ENCODE assay signal across 16 cellular contexts in genomic region chr1:36796101-36796590, GRCh38.
A peak's percentile ranks its signal among the peaks of the same experiment; 100 is the strongest.
DNase-seq lines count a peak whose midpoint lies in the region; ATAC-seq and TF ChIP-seq lines count a peak whose summit lies in the region.
"Had no signal": no experiment of that assay in that cellular context is flagged by ENCODE, and none has a peak within 500 bp of the region (broad histone marks: within the 10 kb centered on the region; RNA-seq: fewer than 3 reads in every experiment).

No MANE protein-coding gene starts in this region.

- H3K4me3 Mint-ChIP-seq in endothelial cell (ENCODE audit: unreplicated experiment), result no peak overlapping the region
- H3K4me3 Mint-ChIP-seq: T-cell had no signal

- peaks cover 1% of the 10 kb centered on the region for H3K27me3 Mint-ChIP-seq in endothelial cell (ENCODE audit: unreplicated experiment)

- TF ChIP-seq POLR2A in erythroblast (IDR thresholded peaks at IDR 0.05; ENCODE audit: low read length), result no peak

- no peak for TF ChIP-seq RAD21 in SK-N-SH (IDR thresholded peaks at IDR 0.05; ENCODE audit: low read length)

- H3K4me1 Mint-ChIP-seq in endothelial cell (ENCODE audit: unreplicated experiment), result no peaks in the 10 kb centered on the region
- H3K4me1 Mint-ChIP-seq: T-cell had no signal

- DNase-seq in SK-N-SH (peak; percentile 33), NCI-H446 treated with DMSO at 0.1 percent for 48 hours (lab: John Stamatoyannopoulos, UW) (peak; percentile 95), cerebellum (ENCODE audit: low spot score) (peak; percentile 64), RPMI8226 (no peak), endothelial cell (ENCODE audit: low spot score) (no peak), erythroblast (lab: John Stamatoyannopoulos, UW) (no peak), NCI-H748 (lab: John Stamatoyannopoulos, UW; ENCODE audit: unreplicated experiment) (no peak)
- DNase-seq: NCI-H1436 treated with DMSO at 0.1 percent for 48 hours, NCI-H2107, NCI-H526 treated with DMSO at 0.1 percent for 48 hours, T-cell had no signal

- H3K9me2 ChIP-seq in SK-N-SH, result no peaks in the 10 kb centered on the region

- TF ChIP-seq CTCF in SK-N-SH (IDR thresholded peaks at IDR 0.05) (no peak), endothelial cell (IDR thresholded peaks at IDR 0.05; ENCODE audit: unreplicated experiment) (no peak)

- H3K4me2 ChIP-seq in SK-N-SH, result no peak overlapping the region
- H3K4me2 ChIP-seq: A549, KMS-11 had no signal

- H3K36me3 Mint-ChIP-seq in endothelial cell (ENCODE audit: low read depth, unreplicated experiment), result no peaks in the 10 kb centered on the region
- H3K36me3 Mint-ChIP-seq: T-cell had no signal

- no peak overlapping the region for H3K4me3 ChIP-seq in SK-N-SH (ENCODE audit: low read depth in 2 of 2, low read length in 1 of 2)
- H3K4me3 ChIP-seq: A549 had no signal

- H3F3A ChIP-seq in SK-N-SH (replicated peaks; ENCODE audit: insufficient read depth), result no peaks in the 10 kb centered on the region

- H3K79me2 ChIP-seq in SK-N-SH (ENCODE audit: insufficient read depth), result no peaks in the 10 kb centered on the region

- no peaks in the 10 kb centered on the region for H4K20me1 ChIP-seq in SK-N-SH (ENCODE audit: insufficient read depth)

- H3K4me1 ChIP-seq in SK-N-SH (ENCODE audit: control insufficient read depth in 1 of 2, insufficient read depth in 2 of 2, low read depth in 1 of 2, low read length in 1 of 2), result peaks cover 0 to 4% of the 10 kb centered on the region in 2 experiments; a peak in 1 of 4 replicates
- H3K4me1 ChIP-seq: A549 had no signal

- no peak overlapping the region for H3K27ac Mint-ChIP-seq in endothelial cell (ENCODE audit: unreplicated experiment)
- H3K27ac Mint-ChIP-seq: T-cell had no signal

- H3K27me3 ChIP-seq in SK-N-SH (ENCODE audit: insufficient read depth), result no peaks in the 10 kb centered on the region

- ATAC-seq in SK-N-SH treated with all-trans-retinoic acid at 6 μM for 48 hours, result no peak
- ATAC-seq: A549, Panc1, Right ventricle myocardium inferior had no signal

- H3K9me3 Mint-ChIP-seq in endothelial cell (ENCODE audit: unreplicated experiment), result no peaks in the 10 kb centered on the region
- H3K9me3 Mint-ChIP-seq: T-cell had no signal

- H2AFZ ChIP-seq in SK-N-SH (ENCODE audit: low read depth), result no peak overlapping the region

- POLR2A ChIA-PET in SK-N-SH (lab: Yijun Ruan, JAX), result no interaction called here

- H3K36me3 ChIP-seq in SK-N-SH (replicated peaks in 1 of 2; ENCODE audit: control insufficient read depth in 1 of 2, insufficient read depth in 2 of 2, low read length in 1 of 2), result no peaks in the 10 kb centered on the region

- H3K27ac ChIP-seq in SK-N-SH (ENCODE audit: low read depth in 2 of 2, low read length in 1 of 2), result no peak overlapping the region
- H3K27ac ChIP-seq: A549, KMS-11 had no signal

- no peak for TF ChIP-seq EP300 in SK-N-SH (IDR thresholded peaks at IDR 0.05; ENCODE audit: borderline replicate concordance in 1 of 2, low read depth in 1 of 2, low read length in 1 of 2)

- WGBS in SK-N-SH (ENCODE audit: low lambda C conversion rate), result 17% methylated on average over 1 of the region's 6 CpGs

- H3K9ac ChIP-seq in SK-N-SH, result no peak overlapping the region
- H3K9ac ChIP-seq: KMS-11 had no signal

- CTCF ChIA-PET in SK-N-SH (lab: Yijun Ruan, JAX), result interaction anchor here (1.1 kb wide), 1 partner anchor 60 kb away, joined by 3 read pairs; no protein-coding TSS in a partner anchor

- H3K9me3 ChIP-seq in SK-N-SH, result no peaks in the 10 kb centered on the region
- H3K9me3 ChIP-seq: A549 had no signal

TF ChIP-seq in SK-N-SH, 30 proteins besides CTCF, POLR2A, EP300 and RAD21 (continues in another document):
- TF ChIP-seq YY1 (IDR thresholded peaks at IDR 0.05; ENCODE audit: low read depth) (no peak), GABPA (IDR thresholded peaks at IDR 0.05; ENCODE audit: low read depth) (no peak), USF2 (IDR thresholded peaks at IDR 0.05; ENCODE audit: borderline replicate concordance, low read depth, low read length) (no peak), REST (IDR thresholded peaks at IDR 0.05; ENCODE audit: low read depth, low read length) (no peak), MEF2A (IDR thresholded peaks at IDR 0.05; ENCODE audit: borderline replicate concordance, low read depth) (no peak), FOXM1 (IDR thresholded peaks at IDR 0.05; ENCODE audit: low read depth) (no peak), NRF1 (IDR thresholded peaks at IDR 0.05; ENCODE audit: low read depth, low read length) (no peak), SMC3 (IDR thresholded peaks at IDR 0.05; ENCODE audit: low read depth, low read length) (no peak), RFX5 (IDR thresholded peaks at IDR 0.05; ENCODE audit: low read length) (no peak), TCF12 (IDR thresholded peaks at IDR 0.05) (no peak)

TF ChIP-seq in SK-N-SH treated with all-trans-retinoic acid at 6 μM for 48 hours, 23 proteins besides CTCF, POLR2A, EP300 and RAD21:
- no peak for TF ChIP-seq CSDC2 (CRISPR knock-in tag; IDR thresholded peaks at IDR 0.05)
- no peak for TF ChIP-seq OSR1 (CRISPR knock-in tag; IDR thresholded peaks at IDR 0.05)

Comparison
In these comparisons a context has a peak if more than half of its experiments do, and no peak if none do; other contexts are left out.
1. DNase-seq: peak in SK-N-SH (single experiment), NCI-H446 treated with DMSO at 0.1 percent for 48 hours (single experiment) and cerebellum (single experiment); none in RPMI8226 (single experiment), endothelial cell (single experiment), erythroblast (0 of 2) and NCI-H748 (single experiment).